ENCODE assay signal across 8 cellular contexts in the genomic region with DNA sequence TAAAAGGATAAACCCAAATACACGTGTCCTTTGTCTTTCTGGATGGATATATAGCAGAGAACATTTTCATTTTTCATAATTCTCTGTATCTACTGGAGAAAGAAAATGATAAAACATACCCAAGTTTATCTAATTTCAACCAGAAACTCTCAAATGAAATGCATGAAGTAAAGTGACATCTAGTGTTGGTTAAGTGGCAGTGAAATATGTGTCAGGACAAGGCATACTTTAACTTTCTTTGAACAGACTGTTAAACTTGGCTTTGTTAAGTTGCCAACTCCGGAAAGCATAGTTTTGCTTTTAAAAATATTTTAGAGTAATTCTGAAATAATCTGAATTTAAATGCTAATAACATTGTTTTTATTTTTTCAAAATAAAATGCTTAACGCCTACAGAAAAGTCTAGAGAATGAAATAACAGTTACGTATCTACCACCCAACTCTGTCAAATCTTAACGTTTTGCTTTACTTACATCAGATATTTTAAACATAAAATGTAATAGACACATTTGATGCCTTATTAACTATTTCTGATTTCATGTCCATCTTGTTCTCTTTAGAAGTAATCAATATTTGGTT. TPM values are rescaled to one million over a fixed set of nuclear protein-coding genes. Genes with fewer than 3 reads are reported as not detected.
A peak's percentile ranks its signal among the peaks of the same experiment; 100 is the strongest.
DNase-seq lines count a peak whose midpoint lies in the region; ATAC-seq and TF ChIP-seq lines count a peak whose summit lies in the region.

No MANE protein-coding gene starts in this region.

- peaks cover 3% of the 10 kb centered on the region for H3K27me3 Mint-ChIP-seq in glutamatergic neuron (ENCODE audit: unreplicated experiment)
- H3K27me3 Mint-ChIP-seq in activated CD4-positive, alpha-beta T cell treated with anti-CD3 and anti-CD28 coated beads, Interleukin-2, amount 10 ng/mL, durations not matched to agents 7 days and 5 days, result peaks cover 29% of the 10 kb centered on the region

- H3K27me3 ChIP-seq in Loucy (ENCODE audit: insufficient read depth, low read length, poor library complexity, severe bottlenecking), result no peaks in the 10 kb centered on the region
- H3K27me3 ChIP-seq in SU-DHL-6 (ENCODE audit: low read length), result no peaks in the 10 kb centered on the region
- no peaks in the 10 kb centered on the region for H3K27me3 ChIP-seq in thyroid gland

- intact Hi-C loops in thyroid gland (cut with DNase I), result loop anchor here (10.0 kb wide), 1 partner anchor 231 kb away; no protein-coding TSS in a partner anchor

- H3F3A ChIP-seq in Loucy (ENCODE audit: low read depth), result no peaks in the 10 kb centered on the region
- H3F3A ChIP-seq in SU-DHL-6 (ENCODE audit: insufficient read depth), result no peaks in the 10 kb centered on the region

- DNase-seq in DMS153 (lab: John Stamatoyannopoulos, UW), result peak; percentile 15
- DNase-seq in glutamatergic neuron, result no peak
- DNase-seq in thyroid gland, result no peak
- no peak for DNase-seq in activated CD4-positive, alpha-beta T cell treated with anti-CD3 and anti-CD28 coated beads, Interleukin-2, amount 10 ng/mL, durations not matched to agents 7 days and 5 days
- DNase-seq in activated CD8-positive, alpha-beta memory T cell treated with anti-CD3 and anti-CD28 coated beads for 24 hours, result no peak

- H3K4me1 Mint-ChIP-seq in glutamatergic neuron (ENCODE audit: low read depth, unreplicated experiment), result no peaks in the 10 kb centered on the region
- no peaks in the 10 kb centered on the region for H3K4me1 Mint-ChIP-seq in activated CD4-positive, alpha-beta T cell treated with anti-CD3 and anti-CD28 coated beads, Interleukin-2, amount 10 ng/mL, durations not matched to agents 7 days and 5 days

- H3K4me2 ChIP-seq in Loucy (ENCODE audit: low read depth, low read length, poor library complexity, severe bottlenecking) (no peak overlapping the region), SU-DHL-6 (ENCODE audit: low read depth, low read length, poor library complexity, severe bottlenecking) (no peak overlapping the region)

- POLR2A ChIA-PET in activated CD4-positive, alpha-beta T cell treated with anti-CD3 and anti-CD28 coated beads, Interleukin-2, amount 10 ng/mL, durations not matched to agents 7 days and 5 days (lab: Charles Lee), result no interaction called here

- H3K4me1 ChIP-seq in Loucy (ENCODE audit: insufficient read depth, low read length, poor library complexity, severe bottlenecking) (no peaks in the 10 kb centered on the region), thyroid gland (no peaks in the 10 kb centered on the region)

- no peaks in the 10 kb centered on the region for H4K20me1 ChIP-seq in Loucy (ENCODE audit: insufficient read depth, low read length, poor library complexity, severe bottlenecking)
- H4K20me1 ChIP-seq in SU-DHL-6 (ENCODE audit: low read depth, low read length), result no peaks in the 10 kb centered on the region

- H3K27ac Mint-ChIP-seq in glutamatergic neuron (ENCODE audit: unreplicated experiment), result no peak overlapping the region
- no peak overlapping the region for H3K27ac Mint-ChIP-seq in activated CD4-positive, alpha-beta T cell treated with anti-CD3 and anti-CD28 coated beads, Interleukin-2, amount 10 ng/mL, durations not matched to agents 7 days and 5 days

- H3K9me3 ChIP-seq in Loucy (ENCODE audit: insufficient read depth, low read depth, low read length), result no peaks in the 10 kb centered on the region
- no peaks in the 10 kb centered on the region for H3K9me3 ChIP-seq in SU-DHL-6 (ENCODE audit: insufficient read depth, low read length)
- no peaks in the 10 kb centered on the region for H3K9me3 ChIP-seq in thyroid gland

- TF ChIP-seq CTCF in Loucy (conservative IDR thresholded peaks at IDR 0.05; ENCODE audit: low read length), result peak; percentile 87
- peak; percentile 56 for TF ChIP-seq CTCF in SU-DHL-6 (IDR thresholded peaks at IDR 0.05; ENCODE audit: insufficient read depth, low read length, poor library complexity, severe bottlenecking)
- peak; percentile 59 for TF ChIP-seq CTCF in glutamatergic neuron (IDR thresholded peaks at IDR 0.05; ENCODE audit: partially characterized antibody, unreplicated experiment)
- peak in 5 of 6 experiments; percentile 32 to 75 (median 66) for TF ChIP-seq CTCF in thyroid gland (IDR thresholded peaks at IDR 0.05)

- H3K79me2 ChIP-seq in Loucy (ENCODE audit: insufficient read depth, low read length) (no peaks in the 10 kb centered on the region), SU-DHL-6 (ENCODE audit: insufficient read depth, low read length) (no peaks in the 10 kb centered on the region)

- no peak for TF ChIP-seq POLR2A in thyroid gland (IDR thresholded peaks at IDR 0.05)

- 54 to 55% methylated on average over 5 of the region's 5 CpGs for WGBS in thyroid gland, 2 donors

- H3K4me3 Mint-ChIP-seq in glutamatergic neuron (ENCODE audit: unreplicated experiment), result no peak overlapping the region
- no peak overlapping the region for H3K4me3 Mint-ChIP-seq in activated CD4-positive, alpha-beta T cell treated with anti-CD3 and anti-CD28 coated beads, Interleukin-2, amount 10 ng/mL, durations not matched to agents 7 days and 5 days

- CTCF ChIA-PET in activated CD4-positive, alpha-beta T cell treated with anti-CD3 and anti-CD28 coated beads, Interleukin-2, amount 10 ng/mL, durations not matched to agents 7 days and 5 days (lab: Charles Lee), result no interaction called here

- H3K27ac ChIP-seq in SU-DHL-6 (ENCODE audit: low read depth, low read length), result no peak overlapping the region
- no peak overlapping the region for H3K27ac ChIP-seq in thyroid gland

- H3K9ac ChIP-seq in Loucy (ENCODE audit: low read depth, low read length, poor library complexity, severe bottlenecking) (no peak overlapping the region), SU-DHL-6 (ENCODE audit: low read length) (no peak overlapping the region)

- H3K36me3 Mint-ChIP-seq in glutamatergic neuron (ENCODE audit: unreplicated experiment), result no peaks in the 10 kb centered on the region
- H3K36me3 Mint-ChIP-seq in activated CD4-positive, alpha-beta T cell treated with anti-CD3 and anti-CD28 coated beads, Interleukin-2, amount 10 ng/mL, durations not matched to agents 7 days and 5 days (ENCODE audit: low read depth), result no peaks in the 10 kb centered on the region

- no peak overlapping the region for H2AFZ ChIP-seq in Loucy (ENCODE audit: low read length)
- no peak overlapping the region for H2AFZ ChIP-seq in SU-DHL-6 (ENCODE audit: low read depth, low read length, severe bottlenecking)

- no peaks in the 10 kb centered on the region for H3K9me3 Mint-ChIP-seq in glutamatergic neuron (ENCODE audit: unreplicated experiment)
- no peaks in the 10 kb centered on the region for H3K9me3 Mint-ChIP-seq in activated CD4-positive, alpha-beta T cell treated with anti-CD3 and anti-CD28 coated beads, Interleukin-2, amount 10 ng/mL, durations not matched to agents 7 days and 5 days

- H3K36me3 ChIP-seq in Loucy (ENCODE audit: insufficient read depth, low read length) (no peaks in the 10 kb centered on the region), SU-DHL-6 (ENCODE audit: low read length) (no peaks in the 10 kb centered on the region), thyroid gland (no peaks in the 10 kb centered on the region)

- ATAC-seq in GM19351 (IDR thresholded peaks at IDR 0.05; ENCODE audit: unreplicated experiment), result no peak

- H3K9me2 ChIP-seq in Loucy (replicated peaks; ENCODE audit: low read depth, low read length) (no peaks in the 10 kb centered on the region), SU-DHL-6 (replicated peaks; ENCODE audit: insufficient read depth, low read length) (no peaks in the 10 kb centered on the region)

- H3K4me3 ChIP-seq in Loucy (ENCODE audit: low read length, poor library complexity, severe bottlenecking) (no peak overlapping the region), SU-DHL-6 (ENCODE audit: insufficient read depth, low read length, poor library complexity, severe bottlenecking) (no peak overlapping the region), thyroid gland (replicated peaks in 1 of 3) (no peak overlapping the region)

RNA-seq across cellular contexts. Expression of a gene that starts 25.2 kb away (rescaled TPM):
- total RNA-seq in glutamatergic neuron (ENCODE audit: unreplicated experiment) (0.59 TPM), thyroid gland (10 to 100 TPM; 11.1 to 21.0 (median 16.1) TPM)
- total RNA-seq in activated CD4-positive, alpha-beta T cell treated with anti-CD3 and anti-CD28 coated beads, Interleukin-2, amount 10 ng/mL, durations not matched to agents 7 days and 5 days, result under 1 TPM; 0.17 to 0.40 TPM

RNA-seq across cellular contexts. Expression of a gene that starts 43.0 kb away (rescaled TPM):
- total RNA-seq in glutamatergic neuron (ENCODE audit: unreplicated experiment), result 38.5 TPM
- total RNA-seq in thyroid gland, result 10 to 100 TPM in 1 of 4 donors, 1 to 10 TPM in 3; 6.1 to 11.8 (median 8.3) TPM
- 10 to 100 TPM; 23.2 to 32.8 TPM for total RNA-seq in activated CD4-positive, alpha-beta T cell treated with anti-CD3 and anti-CD28 coated beads, Interleukin-2, amount 10 ng/mL, durations not matched to agents 7 days and 5 days
